Comparison of ENCODE assay signal across 19 cellular contexts in the genomic region with DNA sequence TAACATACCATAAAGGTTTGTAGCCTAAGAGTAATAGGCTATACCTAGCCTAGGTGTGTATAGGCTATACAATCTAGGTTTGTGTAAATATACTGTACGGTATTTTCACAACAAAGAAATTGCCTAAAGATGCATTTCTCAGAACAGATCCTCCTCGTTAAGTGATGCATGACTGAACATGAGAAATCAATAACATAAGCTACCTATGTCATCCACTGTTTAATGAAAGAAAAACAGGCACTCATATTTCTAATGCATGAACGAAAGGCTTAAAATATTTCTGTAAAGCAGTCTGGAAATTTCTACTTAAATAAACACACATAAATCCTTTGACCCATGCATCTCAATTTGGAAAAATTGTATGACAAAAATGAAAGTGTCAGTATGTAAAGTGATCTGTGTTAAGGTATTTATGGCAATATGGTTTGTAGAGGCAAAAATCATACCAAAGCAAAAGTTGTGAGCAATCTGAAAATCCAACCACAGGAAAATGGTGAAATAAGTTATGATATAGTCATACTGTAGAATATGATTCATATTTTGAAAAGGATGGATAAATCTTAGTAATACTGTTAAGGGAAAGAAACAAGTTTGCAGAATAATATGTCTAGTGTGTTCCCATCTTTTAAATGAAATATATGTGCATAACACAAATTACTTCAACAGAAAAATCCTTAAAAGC.
"Had no signal": no experiment of that assay in that cellular context is flagged by ENCODE, and none has a peak within 500 bp of the region (broad histone marks: within the 10 kb centered on the region; RNA-seq: fewer than 3 reads in every experiment).

No MANE protein-coding gene starts in this region.

- H3K4me3 Mint-ChIP-seq: immature natural killer cell; natural killer cell treated with Interleukin-12 subunit alpha and Interleukin-12 subunit beta and Interleukin-15 and Interleukin-18, amount 100 ng/mL, for 72 hours had no signal

- H3K4me2 ChIP-seq: smooth muscle cell had no signal

- H3K27me3 ChIP-seq: gastrocnemius medialis, heart left ventricle, transverse colon had no signal

- H3K4me1 ChIP-seq: gastrocnemius medialis, heart left ventricle, prostate gland, transverse colon had no signal

- H3K4me3 ChIP-seq: coronary artery, gastrocnemius medialis, heart left ventricle, prostate gland, smooth muscle cell, transverse colon had no signal

- H3K27ac ChIP-seq: coronary artery, gastrocnemius medialis, heart left ventricle, prostate gland, transverse colon, VCaP had no signal

- DNase-seq: activated CD4-positive, alpha-beta T cell treated with anti-CD3 and anti-CD28 coated beads for 1 hour; activated CD4-positive, alpha-beta T cell treated with anti-CD3 and anti-CD28 coated beads, Interleukin-2, amount 50 U/mL, for 4 hours; activated naive CD4-positive, alpha-beta T cell; activated T-cell treated with anti-CD3 and anti-CD28 coated beads for 4 hours; central memory CD4-positive, alpha-beta T cell; effector memory CD4-positive, alpha-beta T cell; gastrocnemius medialis; heart left ventricle; immature natural killer cell; mesendoderm; occipital lobe; right cardiac atrium; stimulated activated naive CD8-positive, alpha-beta T cell treated with anti-CD3 and anti-CD28 coated beads, Interleukin-15, Interleukin-2, amounts not matched to agents 100 U/mL and 50 U/mL, for 24 hours; transverse colon had no signal

- H3K36me3 ChIP-seq: gastrocnemius medialis, heart left ventricle, prostate gland, transverse colon had no signal

- H3K36me3 Mint-ChIP-seq: immature natural killer cell had no signal

- H3K27me3 Mint-ChIP-seq: natural killer cell treated with Interleukin-12 subunit alpha and Interleukin-12 subunit beta and Interleukin-15 and Interleukin-18, amount 100 ng/mL, for 72 hours had no signal

- H3K4me1 Mint-ChIP-seq: immature natural killer cell had no signal

- H3K9me3 ChIP-seq: gastrocnemius medialis, prostate gland had no signal

- H3K27ac Mint-ChIP-seq: immature natural killer cell; natural killer cell treated with Interleukin-12 subunit alpha and Interleukin-12 subunit beta and Interleukin-15 and Interleukin-18, amount 100 ng/mL, for 72 hours had no signal

- ATAC-seq: gastrocnemius medialis; heart left ventricle; natural killer cell treated with Interleukin-12 subunit alpha and Interleukin-12 subunit beta and Interleukin-15 and Interleukin-18, amount 100 ng/mL, for 72 hours; right cardiac atrium; stimulated activated naive CD8-positive, alpha-beta T cell treated with anti-CD3 and anti-CD28 coated beads, Interleukin-15, Interleukin-2, amounts not matched to agents 100 U/mL and 50 U/mL, for 24 hours had no signal
